Comparison of ENCODE assay signal across 11 cellular contexts in the genomic region with DNA sequence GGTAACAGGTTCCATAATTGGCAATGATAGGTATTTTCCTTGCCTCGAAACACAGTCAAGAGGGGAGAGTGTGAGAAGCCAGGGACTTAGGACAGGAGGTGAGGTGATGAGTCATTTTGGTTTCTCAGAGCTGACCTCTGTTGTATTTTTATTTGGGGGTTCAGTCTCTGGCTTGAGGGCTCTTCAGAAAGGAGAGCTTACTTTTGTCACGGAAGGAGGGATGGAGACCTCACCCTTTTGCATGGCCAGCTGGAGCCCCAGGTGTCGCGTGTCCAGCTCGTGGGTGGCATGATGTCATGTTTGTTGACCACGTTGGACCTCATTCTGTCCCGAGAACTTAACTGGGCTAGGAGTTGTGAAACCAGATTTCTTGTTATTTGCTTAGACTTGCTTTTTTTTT.
DNase-seq lines count a peak whose midpoint lies in the region; ATAC-seq, FAIRE-seq and TF ChIP-seq lines count a peak whose summit lies in the region.
"Had no signal": no experiment of that assay in that cellular context is flagged by ENCODE, and none has a peak within 500 bp of the region (broad histone marks: within the 10 kb centered on the region; RNA-seq: fewer than 3 reads in every experiment).

No MANE protein-coding gene starts in this region.

- BruUV-seq in endothelial cell of umbilical vein (replicated peaks; lab: Mats Ljungman, UMichigan), result no TSS peak

- no peaks in the 10 kb centered on the region for H3K4me1 ChIP-seq in endothelial cell of umbilical vein (ENCODE audit: control insufficient read depth, extremely low read depth, insufficient read depth, low read length)

- no peaks in the 10 kb centered on the region for H3K9me1 ChIP-seq in endothelial cell of umbilical vein (replicated peaks; ENCODE audit: control insufficient read depth, extremely low read depth, insufficient read depth, low read length)

- intact Hi-C loops in endothelial cell of umbilical vein (cut with micrococcal nuclease), result no loop called here

- no peak for FAIRE-seq in endothelial cell of umbilical vein (lab: Jason Lieb, UNC)

- H3K9ac ChIP-seq in endothelial cell of umbilical vein (replicated peaks; ENCODE audit: extremely low read depth, insufficient read depth, low read length), result no peak overlapping the region

- POLR2A ChIA-PET in endothelial cell of umbilical vein (lab: Charles Lee), result no interaction called here

- H4K20me1 ChIP-seq in endothelial cell of umbilical vein (replicated peaks; ENCODE audit: control insufficient read depth, extremely low read depth, insufficient read depth, low read length), result no peaks in the 10 kb centered on the region

- H3K4me3 ChIP-seq in endothelial cell of umbilical vein (replicated peaks in 1 of 3; ENCODE audit: insufficient read depth in 1 of 3, low read depth in 1 of 3, low read length in 3 of 3), result no peak overlapping the region
- H3K4me3 ChIP-seq: lung, sigmoid colon had no signal

- no peaks in the 10 kb centered on the region for H3K36me3 ChIP-seq in endothelial cell of umbilical vein (ENCODE audit: control insufficient read depth in 2 of 2, extremely low read depth in 1 of 2, insufficient read depth in 2 of 2, low read length in 2 of 2)
- H3K36me3 ChIP-seq: sigmoid colon had no signal

- no peak overlapping the region for H2AFZ ChIP-seq in endothelial cell of umbilical vein (ENCODE audit: low read depth, low read length)

- TF ChIP-seq POLR2A in endothelial cell of umbilical vein (IDR thresholded peaks at IDR 0.05; ENCODE audit: low read depth, low read length), result no peak

- DNase-seq in endothelial cell of umbilical vein (ENCODE audit: low read depth, low spot score), result no peak
- no peak for DNase-seq in SW 1271 (lab: John Stamatoyannopoulos, UW)
- DNase-seq in NCI-H1930 (lab: John Stamatoyannopoulos, UW), result no peak
- no peak for DNase-seq in NCI-H2196 treated with DMSO at 0.1 percent for 48 hours (lab: John Stamatoyannopoulos, UW; ENCODE audit: unreplicated experiment)
- DNase-seq in KG1 (lab: John Stamatoyannopoulos, UW), result no peak
- DNase-seq: NCI-H2107, sigmoid colon had no signal

- H3K27ac ChIP-seq in endothelial cell of umbilical vein (ENCODE audit: insufficient read depth, low read depth, low read length), result no peak overlapping the region

- H3K27me3 ChIP-seq in endothelial cell of umbilical vein (ENCODE audit: control insufficient read depth in 2 of 2, insufficient read depth in 2 of 2, low read length in 2 of 2), result no peaks in the 10 kb centered on the region
- H3K27me3 ChIP-seq: sigmoid colon had no signal

- no peaks in the 10 kb centered on the region for H3K9me3 ChIP-seq in endothelial cell of umbilical vein (replicated peaks; ENCODE audit: control insufficient read depth, insufficient read depth, low read length)
- H3K9me3 ChIP-seq: sigmoid colon had no signal

- no peaks in the 10 kb centered on the region for H3K79me2 ChIP-seq in endothelial cell of umbilical vein (ENCODE audit: control insufficient read depth, insufficient read depth, low read length)

- H3K4me2 ChIP-seq in endothelial cell of umbilical vein (ENCODE audit: insufficient read depth, low read length), result no peak overlapping the region

- ATAC-seq in GM18511 (IDR thresholded peaks at IDR 0.05; ENCODE audit: unreplicated experiment) (peak; percentile 67), GM21381 (IDR thresholded peaks at IDR 0.05; ENCODE audit: unreplicated experiment) (peak; percentile 54), HG03066 (IDR thresholded peaks at IDR 0.05; ENCODE audit: low read depth, unreplicated experiment) (peak; percentile 50)

- dilution Hi-C loops in endothelial cell of umbilical vein (cut with MboI; ENCODE audit: extremely low pct_ligation_motif_present, low sequenced_read_pairs), result no loop called here

- no peak for TF ChIP-seq CTCF in endothelial cell of umbilical vein (IDR thresholded peaks at IDR 0.05; ENCODE audit: extremely low read depth in 1 of 2, insufficient read depth in 1 of 2, low read depth in 1 of 2, low read length in 2 of 2)

- CTCF ChIA-PET in endothelial cell of umbilical vein (lab: Charles Lee), result no interaction called here

TF ChIP-seq in endothelial cell of umbilical vein, 7 proteins besides CTCF, POLR2A, EP300 and RAD21:
- TF ChIP-seq POLR2AphosphoS5 (IDR thresholded peaks at IDR 0.05; ENCODE audit: insufficient read depth, low read depth, low read length) (no peak), JUN (IDR thresholded peaks at IDR 0.05; ENCODE audit: borderline replicate concordance, insufficient read depth, insufficient read length, low read depth) (peak; percentile 3), EZH2 (IDR thresholded peaks at IDR 0.05; ENCODE audit: borderline replicate concordance, low read depth, low read length, severe bottlenecking) (no peak), FOS (IDR thresholded peaks at IDR 0.05; ENCODE audit: borderline replicate concordance, insufficient read depth, low read length) (no peak)
- TF ChIP-seq, protein P1, sequence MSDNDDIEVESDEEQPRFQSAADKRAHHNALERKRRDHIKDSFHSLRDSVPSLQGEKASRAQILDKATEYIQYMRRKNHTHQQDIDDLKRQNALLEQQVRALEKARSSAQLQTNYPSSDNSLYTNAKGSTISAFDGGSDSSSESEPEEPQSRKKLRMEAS (IDR thresholded peaks at IDR 0.05; ENCODE audit: insufficient read depth, insufficient read length), result no peak
